Comparison of ENCODE assay signal across 8 cellular contexts in the genomic region with DNA sequence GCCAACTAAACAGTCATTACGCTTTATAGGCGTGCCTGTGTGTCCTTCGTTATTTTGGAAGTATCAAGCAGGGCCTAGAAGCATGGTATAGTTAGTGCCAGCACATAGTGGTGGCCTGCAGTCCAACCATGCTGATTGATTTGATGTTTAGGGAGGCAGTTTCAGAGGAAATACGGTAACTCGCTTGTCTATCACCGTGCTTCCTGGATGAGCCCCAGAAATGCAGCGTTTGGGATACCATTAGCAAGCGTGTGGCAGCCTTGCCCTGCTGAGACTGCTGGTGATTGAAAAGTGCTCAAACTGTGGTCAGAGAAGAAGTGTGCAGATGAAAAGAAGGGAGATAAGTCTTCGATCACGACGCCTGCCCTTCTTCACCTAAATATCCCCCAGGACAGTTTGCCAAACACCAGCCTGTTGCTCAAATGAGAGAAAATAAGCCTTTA.
A peak's percentile ranks its signal among the peaks of the same experiment; 100 is the strongest.
DNase-seq lines count a peak whose midpoint lies in the region; ATAC-seq lines count a peak whose summit lies in the region.

No MANE protein-coding gene starts in this region.

- H3K27ac Mint-ChIP-seq in activated T-cell treated with anti-CD3 and anti-CD28 coated beads, Interleukin-2, amount 50 U/mL, for 72 hours = no peak overlapping the region
- H3K27ac Mint-ChIP-seq in activated T-helper 1 cell treated with anti-CD3 and anti-CD28 coated beads, Interleukin-12 subunit alpha, Interleukin-12 subunit beta, Interleukin-2, Interleukin-4 antibody, amounts not matched to agents 30 ng/mL and 10 ng/mL and 1 ng/mL, durations not matched to agents 14 hours and 24 hours and 36 hours = no peak overlapping the region

- H3K4me3 Mint-ChIP-seq in activated T-cell treated with anti-CD3 and anti-CD28 coated beads, Interleukin-2, amount 50 U/mL, for 72 hours = peak overlapping the region; percentile 55 to 60
- peak overlapping the region; percentile 52 for H3K4me3 Mint-ChIP-seq in activated T-helper 1 cell treated with anti-CD3 and anti-CD28 coated beads, Interleukin-12 subunit alpha, Interleukin-12 subunit beta, Interleukin-2, Interleukin-4 antibody, amounts not matched to agents 30 ng/mL and 10 ng/mL and 1 ng/mL, durations not matched to agents 14 hours and 24 hours and 36 hours

- peaks cover 70% of the 10 kb centered on the region for H3K27me3 Mint-ChIP-seq in activated T-cell treated with anti-CD3 and anti-CD28 coated beads, Interleukin-2, amount 50 U/mL, for 72 hours (ENCODE audit: low read depth)
- H3K27me3 Mint-ChIP-seq in activated T-helper 1 cell treated with anti-CD3 and anti-CD28 coated beads, Interleukin-12 subunit alpha, Interleukin-12 subunit beta, Interleukin-2, Interleukin-4 antibody, amounts not matched to agents 30 ng/mL and 10 ng/mL and 1 ng/mL, durations not matched to agents 14 hours and 24 hours and 36 hours (ENCODE audit: insufficient read depth) = peaks cover 32% of the 10 kb centered on the region

- in situ Hi-C loops in KBM-7 (cut with MboI; ENCODE audit: low pct_unique_long_range_greater_than_20kb, low sequenced_read_pairs) = no loop called here

- no peaks in the 10 kb centered on the region for H3K9me3 Mint-ChIP-seq in activated T-cell treated with anti-CD3 and anti-CD28 coated beads, Interleukin-2, amount 50 U/mL, for 72 hours
- H3K9me3 Mint-ChIP-seq in activated T-helper 1 cell treated with anti-CD3 and anti-CD28 coated beads, Interleukin-12 subunit alpha, Interleukin-12 subunit beta, Interleukin-2, Interleukin-4 antibody, amounts not matched to agents 30 ng/mL and 10 ng/mL and 1 ng/mL, durations not matched to agents 14 hours and 24 hours and 36 hours = no peaks in the 10 kb centered on the region

- intact Hi-C loops in activated T-helper 1 cell treated with anti-CD3 and anti-CD28 coated beads, Interleukin-12 subunit alpha, Interleukin-12 subunit beta, Interleukin-2, Interleukin-4 antibody, amounts not matched to agents 30 ng/mL and 10 ng/mL and 1 ng/mL, durations not matched to agents 14 hours and 24 hours and 36 hours (cut with micrococcal nuclease) = loop anchor here (5.0 to 10.0 kb wide), 4 partner anchors 186 to 891 kb away; no protein-coding TSS in a partner anchor
- intact Hi-C loops in left cardiac atrium (cut with DNase I) = loop anchor here (5.0 to 10.0 kb wide), 4 partner anchors 201 to 711 kb away; a partner anchor contains a TSS

- H3K4me1 Mint-ChIP-seq in activated T-cell treated with anti-CD3 and anti-CD28 coated beads, Interleukin-2, amount 50 U/mL, for 72 hours (ENCODE audit: low read depth) = peaks cover 11% of the 10 kb centered on the region
- peaks cover 17% of the 10 kb centered on the region for H3K4me1 Mint-ChIP-seq in activated T-helper 1 cell treated with anti-CD3 and anti-CD28 coated beads, Interleukin-12 subunit alpha, Interleukin-12 subunit beta, Interleukin-2, Interleukin-4 antibody, amounts not matched to agents 30 ng/mL and 10 ng/mL and 1 ng/mL, durations not matched to agents 14 hours and 24 hours and 36 hours (ENCODE audit: low read depth)

- ATAC-seq in activated T-cell treated with anti-CD3 and anti-CD28 coated beads, Interleukin-2, amount 50 U/mL, for 72 hours (replicated peaks in 1 of 2) = no peak
- ATAC-seq in left cardiac atrium = peak; percentile 62 to 73

- H3K36me3 Mint-ChIP-seq in activated T-cell treated with anti-CD3 and anti-CD28 coated beads, Interleukin-2, amount 50 U/mL, for 72 hours (ENCODE audit: insufficient read depth in 2 of 2) = no peaks in the 10 kb centered on the region
- H3K36me3 Mint-ChIP-seq in activated T-helper 1 cell treated with anti-CD3 and anti-CD28 coated beads, Interleukin-12 subunit alpha, Interleukin-12 subunit beta, Interleukin-2, Interleukin-4 antibody, amounts not matched to agents 30 ng/mL and 10 ng/mL and 1 ng/mL, durations not matched to agents 14 hours and 24 hours and 36 hours (ENCODE audit: low read depth) = no peaks in the 10 kb centered on the region

- no peak for DNase-seq in activated T-cell treated with anti-CD3 and anti-CD28 coated beads, Interleukin-2, amount 50 U/mL, for 72 hours
- DNase-seq in activated T-cell treated with anti-CD3 and anti-CD28 coated beads, Interleukin-2, amount 50 U/mL, for 1 hour = no peak
- DNase-seq in KBM-7 (peak; percentile 65), left cardiac atrium (peak; percentile 44), retina (peak; percentile 61), GF-D8 (lab: John Stamatoyannopoulos, UW) (no peak)
- no peak for DNase-seq in activated T-helper 1 cell treated with anti-CD3 and anti-CD28 coated beads, Interleukin-12 subunit alpha, Interleukin-12 subunit beta, Interleukin-2, Interleukin-4 antibody, amounts not matched to agents 30 ng/mL and 10 ng/mL and 1 ng/mL, durations not matched to agents 14 hours and 24 hours and 36 hours (ENCODE audit: low spot score)
- DNase-seq in activated effector memory CD4-positive, alpha-beta T cell treated with anti-CD3 and anti-CD28 coated beads, Interleukin-2, amount 50 U/mL, for 16 hours = no peak

Comparison
In these comparisons a context has a peak if more than half of its experiments do, and no peak if none do; other contexts are left out.
1. ATAC-seq: peak in left cardiac atrium (2 of 2); none in activated T-cell treated with anti-CD3 and anti-CD28 coated beads, Interleukin-2, amount 50 U/mL, for 72 hours (0 of 2).
2. DNase-seq: peak in KBM-7 (single experiment), left cardiac atrium (single experiment) and retina (single experiment); none in activated T-cell treated with anti-CD3 and anti-CD28 coated beads, Interleukin-2, amount 50 U/mL, for 72 hours (0 of 2), activated T-cell treated with anti-CD3 and anti-CD28 coated beads, Interleukin-2, amount 50 U/mL, for 1 hour (single experiment), activated T-helper 1 cell treated with anti-CD3 and anti-CD28 coated beads, Interleukin-12 subunit alpha, Interleukin-12 subunit beta, Interleukin-2, Interleukin-4 antibody, amounts not matched to agents 30 ng/mL and 10 ng/mL and 1 ng/mL, durations not matched to agents 14 hours and 24 hours and 36 hours (single experiment), GF-D8 (single experiment) and activated effector memory CD4-positive, alpha-beta T cell treated with anti-CD3 and anti-CD28 coated beads, Interleukin-2, amount 50 U/mL, for 16 hours (single experiment).